In genomic region chr19:45448887-45449299, GRCh38 we compare ENCODE assay signal across 13 cellular contexts. TPM values are rescaled to one million over a fixed set of nuclear protein-coding genes. Genes with fewer than 3 reads are reported as not detected.
DNase-seq lines count a peak whose midpoint lies in the region; ATAC-seq and TF ChIP-seq lines count a peak whose summit lies in the region.
"Had no signal": no experiment of that assay in that cellular context is flagged by ENCODE, and none has a peak within 500 bp of the region (broad histone marks: within the 10 kb centered on the region; RNA-seq: fewer than 3 reads in every experiment).

No MANE protein-coding gene starts in this region.

- H3K36me3 Mint-ChIP-seq in HFFc6 (ENCODE audit: low read depth), result no peaks in the 10 kb centered on the region
- peaks cover 18% of the 10 kb centered on the region for H3K36me3 Mint-ChIP-seq in MCF 10A (ENCODE audit: insufficient read depth, unreplicated experiment)

- POLR2A ChIA-PET in MCF 10A (lab: Yijun Ruan, JAX), result interaction anchor here (0.6 to 7.8 kb wide), 15 partner anchors 10 to 376 kb away, joined by 3 to 148 read pairs (median 4); partner anchors contain the start of genes BLOC1S3, ERCC1, FOSB and OPA3

- no peak overlapping the region for H3K4me3 ChIP-seq in BLaER1 treated with 17β-estradiol and CSF1 and Interleukin-3, amounts not matched to agents 10 nM and 100 nM
- H3K4me3 ChIP-seq in muscle layer of colon (ENCODE audit: low read depth in 1 of 2, low read length in 2 of 2), result no peak overlapping the region
- H3K4me3 ChIP-seq: MG63, sigmoid colon had no signal

- no peaks in the 10 kb centered on the region for H3K9me3 Mint-ChIP-seq in HFFc6
- H3K9me3 Mint-ChIP-seq in MCF 10A (ENCODE audit: unreplicated experiment), result no peaks in the 10 kb centered on the region

- peaks cover 63% of the 10 kb centered on the region for H3K4me1 Mint-ChIP-seq in HFFc6 (ENCODE audit: low read depth)
- peaks cover 52% of the 10 kb centered on the region for H3K4me1 Mint-ChIP-seq in MCF 10A (ENCODE audit: insufficient read depth, unreplicated experiment)

- peak overlapping the region in 3 of 11 experiments; percentile 79 to 97 (median 81); a peak in 1 of 22 replicates for H3K27ac ChIP-seq in BLaER1 treated with 17β-estradiol and CSF1 and Interleukin-3, amounts not matched to agents 10 nM and 100 nM
- peak overlapping the region; percentile 3 for H3K27ac ChIP-seq in muscle layer of colon (ENCODE audit: low read depth, low read length)

- intact Hi-C loops in MCF 10A (cut with micrococcal nuclease), result no loop called here

- ATAC-seq in GM21367 (IDR thresholded peaks at IDR 0.05; ENCODE audit: unreplicated experiment) (no peak), HG02588 (IDR thresholded peaks at IDR 0.05; ENCODE audit: unreplicated experiment) (no peak)
- ATAC-seq: Panc1 had no signal

- H3K27me3 ChIP-seq in BLaER1 treated with 17β-estradiol and CSF1 and Interleukin-3, amounts not matched to agents 10 nM and 100 nM, result no peaks in the 10 kb centered on the region
- H3K27me3 ChIP-seq in muscle layer of colon (ENCODE audit: control insufficient read depth in 1 of 2, insufficient read depth in 2 of 2, low read length in 2 of 2), result no peaks in the 10 kb centered on the region
- H3K27me3 ChIP-seq: MG63, sigmoid colon had no signal

- TF ChIP-seq CTCF in HFFc6 (IDR thresholded peaks at IDR 0.05), result no peak
- no peak for TF ChIP-seq CTCF in MCF 10A (IDR thresholded peaks at IDR 0.05; ENCODE audit: unreplicated experiment)

- DNase-seq in HFFc6 (no peak), MCF 10A (ENCODE audit: unreplicated experiment) (peak; percentile 91), NCI-H1048 (lab: John Stamatoyannopoulos, UW) (no peak), GOT3 (lab: John Stamatoyannopoulos, UW) (no peak)
- DNase-seq: activated CD4-positive, alpha-beta T cell treated with anti-CD3 and anti-CD28 coated beads for 48 hours; MG63; sigmoid colon; stimulated activated naive CD4-positive, alpha-beta T cell had no signal

- H4K20me1 ChIP-seq in BLaER1 treated with 17β-estradiol and CSF1 and Interleukin-3, amounts not matched to agents 10 nM and 100 nM, result no peaks in the 10 kb centered on the region

- H3K9me3 ChIP-seq in BLaER1 treated with 17β-estradiol and CSF1 and Interleukin-3, amounts not matched to agents 10 nM and 100 nM (replicated peaks in 1 of 11), result no peaks in the 10 kb centered on the region
- H3K9me3 ChIP-seq in muscle layer of colon (ENCODE audit: low read length), result no peaks in the 10 kb centered on the region
- H3K9me3 ChIP-seq: MG63, sigmoid colon had no signal

- peaks cover 30 to 82% (median 66%) of the 10 kb centered on the region in 10 experiments for H3K4me1 ChIP-seq in BLaER1 treated with 17β-estradiol and CSF1 and Interleukin-3, amounts not matched to agents 10 nM and 100 nM
- H3K4me1 ChIP-seq in muscle layer of colon (ENCODE audit: insufficient read depth, low read length), result peaks cover 19% of the 10 kb centered on the region

- peaks cover 10% of the 10 kb centered on the region for H3K27me3 Mint-ChIP-seq in HFFc6 (ENCODE audit: insufficient read depth)
- H3K27me3 Mint-ChIP-seq in MCF 10A (ENCODE audit: insufficient read depth, unreplicated experiment), result no peaks in the 10 kb centered on the region

- CTCF ChIA-PET in MCF 10A (lab: Yijun Ruan, JAX), result interaction anchor here (0.6 to 3.3 kb wide), 7 partner anchors 8 to 37 kb away, joined by 3 to 11 read pairs (median 4); partner anchors contain the start of gene FOSB

- H3K4me2 ChIP-seq in BLaER1 treated with 17β-estradiol and CSF1 and Interleukin-3, amounts not matched to agents 10 nM and 100 nM, result peak overlapping the region; percentile 81 to 99 (median 96); a peak in 21 of 22 replicates

- peak overlapping the region in 1 of 11 experiments; percentile 78; a peak in 1 of 22 replicates for H3K9ac ChIP-seq in BLaER1 treated with 17β-estradiol and CSF1 and Interleukin-3, amounts not matched to agents 10 nM and 100 nM
- no peak overlapping the region for H3K9ac ChIP-seq in muscle layer of colon (ENCODE audit: low read length)

- BruUV-seq in MCF 10A (replicated peaks; lab: Mats Ljungman, UMichigan), result no TSS peak

- H3K27ac Mint-ChIP-seq in HFFc6 (peak overlapping the region; percentile 100), MCF 10A (ENCODE audit: low read depth, unreplicated experiment) (peak overlapping the region; percentile 100)

- no peaks in the 10 kb centered on the region for H3K36me3 ChIP-seq in BLaER1 treated with 17β-estradiol and CSF1 and Interleukin-3, amounts not matched to agents 10 nM and 100 nM
- no peaks in the 10 kb centered on the region for H3K36me3 ChIP-seq in muscle layer of colon (ENCODE audit: insufficient read depth, low read length)
- H3K36me3 ChIP-seq: MG63, sigmoid colon had no signal

- peak overlapping the region; percentile 58 for H3K4me3 Mint-ChIP-seq in HFFc6
- H3K4me3 Mint-ChIP-seq in MCF 10A (ENCODE audit: unreplicated experiment), result peak overlapping the region; percentile 86

RNA-seq across cellular contexts. Expression of gene FOSB, which starts 18.9 kb away (rescaled TPM):
- total RNA-seq in HFFc6 (2021; fragmentation: NEBNext Ultra II Directional; extraction: Animal tissue kit (Norgen Biotek cat#: 25700)), result 10 to 100 TPM; 35.0 to 71.5 (median 62.9) TPM
- total RNA-seq in MCF 10A (2022), result 13.3 and 29.3 TPM in 2 replicates

RNA-seq across cellular contexts. Expression of gene ERCC1, which starts 25.2 kb away (rescaled TPM):
- total RNA-seq in HFFc6 (2021; fragmentation: NEBNext Ultra II Directional; extraction: Animal tissue kit (Norgen Biotek cat#: 25700)), result 100 to 1,000 TPM; 106 to 129 (median 117) TPM
- total RNA-seq in MCF 10A (2022), result 186 and 227 TPM in 2 replicates

RNA-seq across cellular contexts. Expression of gene POLR1G, which starts 42.4 kb away (rescaled TPM):
- total RNA-seq in HFFc6 (2021; fragmentation: NEBNext Ultra II Directional; extraction: Animal tissue kit (Norgen Biotek cat#: 25700)), result 10 to 100 TPM; 13.7 to 25.8 (median 15.1) TPM
- total RNA-seq in MCF 10A (2022), result 9.6 and 17.6 TPM in 2 replicates

RNA-seq across cellular contexts. Expression of gene PPP1R13L, which starts 44.0 kb away (rescaled TPM):
- 10 to 100 TPM; 10.2 to 24.7 (median 22.2) TPM for total RNA-seq in HFFc6 (2021; fragmentation: NEBNext Ultra II Directional; extraction: Animal tissue kit (Norgen Biotek cat#: 25700))
- 142 and 161 TPM in 2 replicates for total RNA-seq in MCF 10A (2022)

RNA-seq across cellular contexts. Expression of gene RTN2, which starts 48.0 kb away (rescaled TPM):
- total RNA-seq in HFFc6 (2021; fragmentation: NEBNext Ultra II Directional; extraction: Animal tissue kit (Norgen Biotek cat#: 25700)), result 10 to 100 TPM; 10.3 to 21.3 (median 13.8) TPM
- 3.5 and 5.1 TPM in 2 replicates for total RNA-seq in MCF 10A (2022)
